In the genomic region with DNA sequence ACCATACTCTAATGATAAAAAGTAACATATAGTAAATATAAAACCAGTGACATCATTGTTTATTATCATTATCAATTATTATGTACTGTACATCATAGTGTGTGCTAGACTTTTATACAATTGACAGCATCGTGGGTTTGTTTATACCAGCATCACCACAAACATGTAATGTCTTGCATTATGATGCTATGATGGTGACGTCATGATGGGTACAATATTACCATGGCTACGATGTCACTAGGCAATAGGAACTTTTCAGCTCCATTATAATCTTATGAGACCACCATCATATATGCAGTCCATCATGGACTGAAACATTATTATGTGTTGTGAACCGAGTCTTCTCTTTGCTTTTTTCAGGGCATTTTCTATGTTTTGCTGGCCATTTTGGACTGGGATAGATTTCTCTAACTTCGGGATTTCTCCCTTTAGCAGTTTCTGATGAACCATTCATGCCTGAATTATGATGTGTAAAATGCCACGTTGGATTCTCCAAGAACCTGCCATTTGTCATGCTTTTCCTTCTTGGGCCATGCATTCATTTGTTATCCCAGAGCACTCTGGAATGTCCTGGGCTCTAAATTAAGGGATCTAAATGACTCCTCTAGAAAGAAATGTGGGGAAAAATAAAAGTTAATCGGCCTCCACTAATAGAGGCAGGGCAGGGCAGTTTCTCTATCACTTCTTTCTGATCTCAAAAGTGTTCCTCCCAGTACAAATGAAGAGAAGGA, we compare ENCODE assay signal across 15 cellular contexts.
"Had no signal": no experiment of that assay in that cellular context is flagged by ENCODE, and none has a peak within 500 bp of the region (broad histone marks: within the 10 kb centered on the region; RNA-seq: fewer than 3 reads in every experiment).

No MANE protein-coding gene starts in this region.

- H3K9me3 ChIP-seq: psoas muscle, testis, vagina had no signal

- H3K4me1 ChIP-seq: vagina had no signal

- ATAC-seq: activated CD8-positive, alpha-beta T cell treated with anti-CD3 and anti-CD28 coated beads for 36 hours had no signal

- H3K4me3 ChIP-seq: psoas muscle, testis, vagina had no signal

- H3K27ac ChIP-seq: epithelial cell of prostate, psoas muscle, vagina, WERI-Rb-1 had no signal

- H3K36me3 ChIP-seq: vagina, WERI-Rb-1 had no signal

- DNase-seq: activated CD4-positive, alpha-beta T cell treated with anti-CD3 and anti-CD28 coated beads for 4 hours; activated CD8-positive, alpha-beta memory T cell treated with anti-CD3 and anti-CD28 coated beads, Interleukin-2, amount 50 U/mL, for 48 hours; activated CD8-positive, alpha-beta T cell treated with anti-CD3 and anti-CD28 coated beads for 36 hours; activated naive CD4-positive, alpha-beta T cell; central memory CD4-positive, alpha-beta T cell; effector memory CD4-positive, alpha-beta T cell; occipital lobe; stimulated activated CD4-positive, alpha-beta T cell treated with anti-CD3 and anti-CD28 coated beads, Interleukin-2, amount 100 ng/mL, for 48 hours; stimulated activated naive CD4-positive, alpha-beta T cell treated with Interleukin-2 at 50 U/mL for 16 hours; T-helper 1 cell; testis; WERI-Rb-1 had no signal

- H3K27me3 ChIP-seq: testis, vagina had no signal
